26 cellular contexts compared by ENCODE assay signal in genomic region chr13:72150502-72150901, GRCh38.
DNase-seq lines count a peak whose midpoint lies in the region; ATAC-seq, FAIRE-seq and TF ChIP-seq lines count a peak whose summit lies in the region.
"Had no signal": no experiment of that assay in that cellular context is flagged by ENCODE, and none has a peak within 500 bp of the region (broad histone marks: within the 10 kb centered on the region; RNA-seq: fewer than 3 reads in every experiment).

No MANE protein-coding gene starts in this region.

- no peak overlapping the region for H2BK15ac ChIP-seq in mesenchymal stem cell (ENCODE audit: low read depth, poor library complexity, severe bottlenecking)

- H3K4me3 ChIP-seq in RWPE2 (ENCODE audit: severe bottlenecking) = no peak overlapping the region
- no peak overlapping the region for H3K4me3 ChIP-seq in astrocyte (ENCODE audit: insufficient read depth, low read depth, low read length)
- H3K4me3 ChIP-seq in mesenchymal stem cell (ENCODE audit: insufficient read depth in 1 of 2, low read depth in 1 of 2, low read length in 2 of 2) = no peak overlapping the region
- no peak overlapping the region for H3K4me3 ChIP-seq in trophoblast cell (ENCODE audit: low read depth, low read length)
- H3K4me3 ChIP-seq: A549, PC-9 had no signal

- H2BK12ac ChIP-seq in mesenchymal stem cell (ENCODE audit: low read length in 2 of 2) (peak overlapping the region in 1 of 2 experiments; percentile 11), trophoblast cell (ENCODE audit: low read length) (peak overlapping the region; percentile 95)

- H3K18ac ChIP-seq in mesenchymal stem cell (ENCODE audit: low read depth in 1 of 2, low read length in 2 of 2) = no peak overlapping the region
- no peak overlapping the region for H3K18ac ChIP-seq in trophoblast cell (ENCODE audit: low read length)

- no peaks in the 10 kb centered on the region for H3K27me3 Mint-ChIP-seq in astrocyte (ENCODE audit: low read depth, unreplicated experiment)
- H3K27me3 Mint-ChIP-seq: CD8-positive, alpha-beta memory T cell had no signal

- no peak overlapping the region for H2AFZ ChIP-seq in astrocyte (ENCODE audit: low read depth, low read length)
- no peak overlapping the region for H2AFZ ChIP-seq in mesenchymal stem cell (ENCODE audit: low read depth, low read length)
- no peak overlapping the region for H2AFZ ChIP-seq in trophoblast cell (ENCODE audit: insufficient read depth, low read length, poor library complexity)
- H2AFZ ChIP-seq: PC-9 had no signal

- H3K4me1 Mint-ChIP-seq in astrocyte (ENCODE audit: low read depth, unreplicated experiment) = peaks cover 31% of the 10 kb centered on the region
- H3K4me1 Mint-ChIP-seq in stimulated activated effector memory CD8-positive, alpha-beta T cell treated with anti-CD3 and anti-CD28 coated beads, Interleukin-12 subunit alpha, Interleukin-12 subunit beta, amount 100 ng/mL, for 72 hours = no peaks in the 10 kb centered on the region
- H3K4me1 Mint-ChIP-seq: CD8-positive, alpha-beta memory T cell had no signal

- no peak overlapping the region for H4K91ac ChIP-seq in mesenchymal stem cell (ENCODE audit: low read length)
- peak overlapping the region; percentile 75 for H4K91ac ChIP-seq in trophoblast cell (ENCODE audit: low read depth, low read length)

- 95% methylated on average over 3 of the region's 3 CpGs for WGBS in mesenchymal stem cell
- WGBS in trophoblast cell (ENCODE audit: extremely low coverage, insufficient coverage, insufficient read length) = no CpG with 5 or more reads among the region's 3 CpGs

- H3K23ac ChIP-seq in mesenchymal stem cell (ENCODE audit: low read length in 2 of 2) (no peak overlapping the region), trophoblast cell (ENCODE audit: low read length) (no peak overlapping the region)

- H2AK5ac ChIP-seq in mesenchymal stem cell (ENCODE audit: low read length, severe bottlenecking) (peak overlapping the region; percentile 63), trophoblast cell (ENCODE audit: low read length) (peak overlapping the region; percentile 79)

- no peak for ATAC-seq in RWPE2 (ENCODE audit: low read depth)
- no peak for ATAC-seq in stimulated activated effector memory CD8-positive, alpha-beta T cell treated with anti-CD3 and anti-CD28 coated beads, Interleukin-12 subunit alpha, Interleukin-12 subunit beta, amount 100 ng/mL, for 72 hours
- ATAC-seq in GM18870 (IDR thresholded peaks at IDR 0.05; ENCODE audit: unreplicated experiment) = no peak
- ATAC-seq: A549, HepG2 had no signal

- H3K9me3 ChIP-seq in RWPE2 (ENCODE audit: severe bottlenecking) (no peaks in the 10 kb centered on the region), astrocyte (ENCODE audit: insufficient read depth, low read depth, low read length) (no peaks in the 10 kb centered on the region), mesenchymal stem cell (ENCODE audit: control insufficient read depth, low read length) (no peaks in the 10 kb centered on the region), trophoblast cell (ENCODE audit: insufficient read depth, low read depth, low read length) (no peaks in the 10 kb centered on the region)
- H3K9me3 ChIP-seq: A549 had no signal

- no peaks in the 10 kb centered on the region for H3K79me1 ChIP-seq in mesenchymal stem cell (replicated peaks; ENCODE audit: low read length, poor library complexity, severe bottlenecking)
- peaks cover 8% of the 10 kb centered on the region for H3K79me1 ChIP-seq in trophoblast cell (ENCODE audit: low read length)

- H3K4me3 Mint-ChIP-seq in astrocyte (ENCODE audit: unreplicated experiment) = no peak overlapping the region
- H3K4me3 Mint-ChIP-seq in stimulated activated effector memory CD8-positive, alpha-beta T cell treated with anti-CD3 and anti-CD28 coated beads, Interleukin-12 subunit alpha, Interleukin-12 subunit beta, amount 100 ng/mL, for 72 hours = no peak overlapping the region
- H3K4me3 Mint-ChIP-seq: CD8-positive, alpha-beta memory T cell had no signal

- no peak overlapping the region for H2BK5ac ChIP-seq in mesenchymal stem cell (ENCODE audit: low read depth, low read length, poor library complexity, severe bottlenecking)
- H2BK5ac ChIP-seq in trophoblast cell (ENCODE audit: low read depth, low read length, poor library complexity) = peak overlapping the region; percentile 75

- H3K79me2 ChIP-seq in astrocyte (ENCODE audit: insufficient read depth, low read length) = no peaks in the 10 kb centered on the region
- H3K79me2 ChIP-seq in trophoblast cell (ENCODE audit: control insufficient read depth, insufficient read depth, low read length, poor library complexity) = no peaks in the 10 kb centered on the region

- H3K9ac ChIP-seq in astrocyte (ENCODE audit: low read length) = no peak overlapping the region
- H3K9ac ChIP-seq in mesenchymal stem cell (ENCODE audit: low read length) = no peak overlapping the region
- H3K9ac ChIP-seq in trophoblast cell (ENCODE audit: low read length) = no peak overlapping the region

- H3K4me2 ChIP-seq in astrocyte (ENCODE audit: low read length) = peak overlapping the region; percentile 19
- no peak overlapping the region for H3K4me2 ChIP-seq in mesenchymal stem cell (ENCODE audit: low read length, poor library complexity, severe bottlenecking)
- H3K4me2 ChIP-seq in trophoblast cell (ENCODE audit: low read length) = no peak overlapping the region
- H3K4me2 ChIP-seq: A549, PC-9 had no signal

- no peak overlapping the region for H3K4ac ChIP-seq in mesenchymal stem cell (ENCODE audit: low read depth in 1 of 2, low read length in 2 of 2)
- no peak overlapping the region for H3K4ac ChIP-seq in trophoblast cell (ENCODE audit: low read depth, low read length)

- peaks cover 5% of the 10 kb centered on the region for H3K9me3 Mint-ChIP-seq in astrocyte (ENCODE audit: unreplicated experiment)
- peaks cover 11% of the 10 kb centered on the region for H3K9me3 Mint-ChIP-seq in stimulated activated effector memory CD8-positive, alpha-beta T cell treated with anti-CD3 and anti-CD28 coated beads, Interleukin-12 subunit alpha, Interleukin-12 subunit beta, amount 100 ng/mL, for 72 hours

- no peak overlapping the region for H2BK120ac ChIP-seq in mesenchymal stem cell (ENCODE audit: low read depth, low read length)
- peak overlapping the region; percentile 88 for H2BK120ac ChIP-seq in trophoblast cell (ENCODE audit: insufficient read depth, low read length, poor library complexity)

- H3K27ac ChIP-seq in RWPE2 (ENCODE audit: poor library complexity, severe bottlenecking) (peak overlapping the region; percentile 49), astrocyte (ENCODE audit: low read depth, low read length) (peak overlapping the region; percentile 31), mesenchymal stem cell (ENCODE audit: low read length, poor library complexity, severe bottlenecking) (peak overlapping the region; percentile 14), trophoblast cell (ENCODE audit: low read depth, low read length) (peak overlapping the region; percentile 21)
- H3K27ac ChIP-seq: A549, PC-9 had no signal

- H3K4me1 ChIP-seq in RWPE2 (ENCODE audit: insufficient read depth, poor library complexity, severe bottlenecking) (peaks cover 12% of the 10 kb centered on the region), astrocyte (ENCODE audit: insufficient read depth, low read length) (peaks cover 11% of the 10 kb centered on the region), mesenchymal stem cell (ENCODE audit: control insufficient read depth, insufficient read depth, low read depth, low read length) (no peaks in the 10 kb centered on the region), trophoblast cell (ENCODE audit: control insufficient read depth in 1 of 2, insufficient read depth in 2 of 2, low read length in 2 of 2) (peaks cover 0 to 9% of the 10 kb centered on the region in 2 experiments)
- H3K4me1 ChIP-seq: A549 had no signal

- DNase-seq in RWPE2 (ENCODE audit: low spot score) (no peak), astrocyte (ENCODE audit: low read depth) (no peak), mesenchymal stem cell (no peak), trophoblast cell (no peak), COR-L47 (lab: John Stamatoyannopoulos, UW) (no peak)
- DNase-seq in stimulated activated effector memory CD8-positive, alpha-beta T cell treated with anti-CD3 and anti-CD28 coated beads, Interleukin-12 subunit alpha, Interleukin-12 subunit beta, amount 100 ng/mL, for 72 hours (ENCODE audit: low spot score in 2 of 2) = no peak
- DNase-seq: C1 segment of cervical spinal cord; Calu3; CD8-positive, alpha-beta memory T cell; DMS79 treated with DMSO at 0.1 percent for 48 hours; GF-D8; H7; Kasumi-1; MV-4-11; NCI-H1436 treated with DMSO at 0.1 percent for 48 hours; NCI-H187 treated with DMSO at 0.1 percent for 48 hours; NCI-H446; NCI-H524 treated with DMSO at 0.1 percent for 48 hours; NCI-H774; NK-92 treated with Interleukin-12 subunit alpha and Interleukin-12 subunit beta, amount 100 ng/mL, for 24 hours; PC-9; Right ventricle myocardium superior had no signal

- H3K27ac Mint-ChIP-seq in astrocyte (ENCODE audit: unreplicated experiment) = peak overlapping the region; percentile 88
- H3K27ac Mint-ChIP-seq in stimulated activated effector memory CD8-positive, alpha-beta T cell treated with anti-CD3 and anti-CD28 coated beads, Interleukin-12 subunit alpha, Interleukin-12 subunit beta, amount 100 ng/mL, for 72 hours = no peak overlapping the region
- H3K27ac Mint-ChIP-seq: CD8-positive, alpha-beta memory T cell had no signal

- no peaks in the 10 kb centered on the region for H4K20me1 ChIP-seq in astrocyte (ENCODE audit: insufficient read depth, low read length)

- H3K36me3 Mint-ChIP-seq in astrocyte (ENCODE audit: low read depth, unreplicated experiment) = no peaks in the 10 kb centered on the region
- no peaks in the 10 kb centered on the region for H3K36me3 Mint-ChIP-seq in stimulated activated effector memory CD8-positive, alpha-beta T cell treated with anti-CD3 and anti-CD28 coated beads, Interleukin-12 subunit alpha, Interleukin-12 subunit beta, amount 100 ng/mL, for 72 hours
- H3K36me3 Mint-ChIP-seq: CD8-positive, alpha-beta memory T cell had no signal

- TF ChIP-seq CTCF in RWPE2 (IDR thresholded peaks at IDR 0.05; ENCODE audit: poor library complexity, severe bottlenecking) (no peak), astrocyte (IDR thresholded peaks at IDR 0.05; ENCODE audit: insufficient read depth, low read depth, low read length) (no peak)

- H4K12ac ChIP-seq in trophoblast cell (ENCODE audit: low read depth, low read length) = no peak overlapping the region

- H3K27me3 ChIP-seq in RWPE2 (ENCODE audit: insufficient read depth, poor library complexity, severe bottlenecking) (no peaks in the 10 kb centered on the region), astrocyte (ENCODE audit: insufficient read depth, low read length) (no peaks in the 10 kb centered on the region), mesenchymal stem cell (ENCODE audit: control insufficient read depth in 1 of 2, insufficient read depth in 1 of 2, low read length in 2 of 2) (no peaks in the 10 kb centered on the region), trophoblast cell (ENCODE audit: insufficient read depth, low read length) (no peaks in the 10 kb centered on the region)

- FAIRE-seq in astrocyte (lab: Jason Lieb, UNC) = no peak
- FAIRE-seq: A549, GM12892, HepG2 had no signal

- H3K14ac ChIP-seq in mesenchymal stem cell (ENCODE audit: low read length in 2 of 2) (no peak overlapping the region), trophoblast cell (ENCODE audit: low read length) (peak overlapping the region; percentile 77)

- H3K36me3 ChIP-seq in RWPE2 (ENCODE audit: low read depth) (no peaks in the 10 kb centered on the region), astrocyte (ENCODE audit: insufficient read depth, low read length) (no peaks in the 10 kb centered on the region), mesenchymal stem cell (ENCODE audit: control insufficient read depth in 1 of 2, insufficient read depth in 2 of 2, low read depth in 1 of 2, low read length in 2 of 2) (no peaks in the 10 kb centered on the region), trophoblast cell (ENCODE audit: control insufficient read depth in 1 of 2, insufficient read depth in 2 of 2, low read length in 2 of 2) (no peaks in the 10 kb centered on the region)

- H4K8ac ChIP-seq in mesenchymal stem cell (ENCODE audit: low read length) (no peak overlapping the region), trophoblast cell (ENCODE audit: low read depth, low read length) (peak overlapping the region; percentile 77)
